Comparison of ENCODE assay signal across 10 cellular contexts in the genomic region with DNA sequence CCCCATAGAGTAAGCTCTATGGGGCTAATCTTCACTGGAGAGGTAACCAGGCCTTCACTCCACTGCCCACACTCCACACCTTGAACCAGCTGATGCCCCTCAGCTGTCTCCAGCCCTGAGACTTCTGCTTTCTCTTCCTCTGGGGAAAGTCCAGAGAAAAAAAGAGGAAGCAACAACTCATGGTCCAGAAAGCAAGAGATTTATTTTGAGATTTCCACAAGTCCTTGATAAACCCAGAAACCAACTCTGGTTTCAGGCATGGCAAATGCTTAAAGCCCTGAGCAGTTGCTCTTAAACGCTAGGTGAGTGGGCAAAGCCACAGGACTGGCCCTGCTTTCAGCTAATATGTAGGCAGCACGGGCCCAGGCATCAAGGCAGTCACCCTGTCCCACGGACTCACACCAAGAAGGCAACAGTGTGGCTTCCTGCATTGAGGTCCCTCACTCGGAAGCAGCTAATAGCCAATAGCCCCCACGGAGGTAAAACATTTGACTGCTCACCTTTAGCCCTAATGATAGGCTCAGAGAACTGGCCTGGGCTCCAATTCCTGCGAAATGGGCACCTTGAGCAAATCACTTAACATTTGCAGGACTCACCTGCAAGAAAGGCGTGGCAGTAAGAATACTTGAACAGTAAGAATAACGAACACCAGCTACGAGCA. TPM values are rescaled to one million over a fixed set of nuclear protein-coding genes. Genes with fewer than 3 reads are reported as not detected.
A peak's percentile ranks its signal among the peaks of the same experiment; 100 is the strongest.
DNase-seq lines count a peak whose midpoint lies in the region; ATAC-seq and TF ChIP-seq lines count a peak whose summit lies in the region.
"Had no signal": no experiment of that assay in that cellular context is flagged by ENCODE, and none has a peak within 500 bp of the region (broad histone marks: within the 10 kb centered on the region; RNA-seq: fewer than 3 reads in every experiment).

No MANE protein-coding gene starts in this region.

- no peak for DNase-seq in testis
- no peak for DNase-seq in omental fat pad (ENCODE audit: low spot score)
- no peak for DNase-seq in coronary artery (ENCODE audit: low spot score)
- no peak for DNase-seq in NCI-H1105 treated with DMSO at 0.1 percent for 48 hours (lab: John Stamatoyannopoulos, UW)
- DNase-seq: activated CD4-positive, alpha-beta T cell treated with anti-CD3 and anti-CD28 coated beads, Interleukin-2, amount 50 U/mL, for 1 hour; left colon had no signal

- no peaks in the 10 kb centered on the region for H3K9me3 Mint-ChIP-seq in IgD-negative memory B cell

- H3K27me3 Mint-ChIP-seq in IgD-negative memory B cell, result no peaks in the 10 kb centered on the region

- TF ChIP-seq CTCF in testis (IDR thresholded peaks at IDR 0.05) (no peak), omental fat pad (IDR thresholded peaks at IDR 0.05) (no peak), coronary artery (IDR thresholded peaks at IDR 0.05) (no peak)

- intact Hi-C loops in testis (cut with DNase I; ENCODE audit: low total_unique reads), result no loop called here

- no peak for TF ChIP-seq POLR2A in testis (IDR thresholded peaks at IDR 0.05)

- peak overlapping the region; percentile 93 to 97 (median 95) for H3K27ac Mint-ChIP-seq in IgD-negative memory B cell

- H3K27ac ChIP-seq in layer of hippocampus (ENCODE audit: low read depth, low read length) (peak overlapping the region; percentile 65), testis (no peak overlapping the region), coronary artery (peak overlapping the region in 1 of 2 donors; percentile 41)

- H3K4me1 Mint-ChIP-seq in IgD-negative memory B cell, result peaks cover 45 to 51% (median 46%) of the 10 kb centered on the region in 3 donors

- no peaks in the 10 kb centered on the region for H3K9me3 ChIP-seq in testis

- H3K27me3 ChIP-seq in layer of hippocampus (ENCODE audit: control insufficient read depth, insufficient read depth, low read length), result no peaks in the 10 kb centered on the region
- no peaks in the 10 kb centered on the region for H3K27me3 ChIP-seq in testis

- ATAC-seq in GM18498 (IDR thresholded peaks at IDR 0.05; ENCODE audit: unreplicated experiment) (peak; percentile 43), GM21576 (IDR thresholded peaks at IDR 0.05; ENCODE audit: unreplicated experiment) (peak; percentile 38), omental fat pad (ENCODE audit: low FRiP score) (no peak)
- ATAC-seq: left colon had no signal

- H3K4me1 ChIP-seq in testis, result peaks cover 5% of the 10 kb centered on the region

- H3K36me3 ChIP-seq in testis (ENCODE audit: low read depth, missing control alignments), result no peaks in the 10 kb centered on the region

- peaks cover 14% of the 10 kb centered on the region for H3K36me3 Mint-ChIP-seq in IgD-negative memory B cell

- H3K4me3 Mint-ChIP-seq in IgD-negative memory B cell, result peak overlapping the region; percentile 85 to 92 (median 90)

- 78 to 93% methylated on average over 9 of the region's 9 CpGs for WGBS in testis, 2 donors

- no peak overlapping the region for H3K4me3 ChIP-seq in testis
- H3K4me3 ChIP-seq in coronary artery, result no peak overlapping the region

RNA-seq across cellular contexts. Expression of gene CYB561A3, which starts 4.3 kb away (rescaled TPM):
- polyA plus RNA-seq in IgD-negative memory B cell (594 TPM), testis (ENCODE audit: insufficient read depth, low read depth, low replicate concordance) (39.8 TPM)
- total RNA-seq in testis (10 to 100 TPM; 41.7 to 55.8 TPM), omental fat pad (10 to 100 TPM; 29.5 to 39.9 (median 34.6) TPM)

RNA-seq across cellular contexts. Expression of gene TMEM138, which starts 4.8 kb away (rescaled TPM):
- polyA plus RNA-seq in IgD-negative memory B cell (44.1 TPM), testis (ENCODE audit: insufficient read depth, low read depth, low replicate concordance) (61.8 TPM)
- total RNA-seq in testis (10 to 100 TPM; 41.8 to 42.1 TPM), omental fat pad (10 to 100 TPM; 31.6 to 40.8 (median 38.1) TPM)

RNA-seq across cellular contexts. Expression of gene TKFC, which starts 24.3 kb away (rescaled TPM):
- polyA plus RNA-seq in IgD-negative memory B cell (46.1 TPM), testis (ENCODE audit: insufficient read depth, low read depth, low replicate concordance) (159 TPM)
- total RNA-seq in testis (100 to 1,000 TPM in 1 of 2 donors, 10 to 100 TPM in 1; 90.1 to 121 TPM), omental fat pad (10 to 100 TPM; 16.0 to 24.5 (median 20.0) TPM)

RNA-seq across cellular contexts. Expression of gene DDB1, which starts 24.5 kb away (rescaled TPM):
- polyA plus RNA-seq in IgD-negative memory B cell (81.7 TPM), testis (ENCODE audit: insufficient read depth, low read depth, low replicate concordance) (257 TPM)
- total RNA-seq in testis (100 to 1,000 TPM; 266 to 333 TPM), omental fat pad (100 to 1,000 TPM; 127 to 182 (median 155) TPM)

RNA-seq across cellular contexts. Expression of gene TMEM216, which starts 35.0 kb away (rescaled TPM):
- polyA plus RNA-seq in IgD-negative memory B cell (67.0 TPM), testis (ENCODE audit: insufficient read depth, low read depth, low replicate concordance) (29.5 TPM)
- total RNA-seq in testis (10 to 100 TPM; 19.4 to 25.6 TPM), omental fat pad (10 to 100 TPM in 2 of 4 donors, 1 to 10 TPM in 2; 9.5 to 19.3 (median 11.8) TPM)
